15 cellular contexts compared by ENCODE assay signal in genomic region chr14:47012533-47012932, GRCh38.
DNase-seq lines count a peak whose midpoint lies in the region; ATAC-seq, FAIRE-seq and TF ChIP-seq lines count a peak whose summit lies in the region.
"Had no signal": no experiment of that assay in that cellular context is flagged by ENCODE, and none has a peak within 500 bp of the region (broad histone marks: within the 10 kb centered on the region; RNA-seq: fewer than 3 reads in every experiment).

No MANE protein-coding gene starts in this region.

- H3K4me2 ChIP-seq in HepG2 (ENCODE audit: low read depth, low read length): no peak overlapping the region
- peak overlapping the region; percentile 29 for H3K4me2 ChIP-seq in KMS-11

- no peak for TF ChIP-seq POLR2A in right lobe of liver (IDR thresholded peaks at IDR 0.05)
- no peak for TF ChIP-seq POLR2A in HepG2 (IDR thresholded peaks at IDR 0.05; ENCODE audit: insufficient read depth in 1 of 2, low read depth in 2 of 2, low read length in 2 of 2)

- TF ChIP-seq EP300 in HepG2 (IDR thresholded peaks at IDR 0.05; ENCODE audit: low read depth in 2 of 2, low read length in 2 of 2): no peak
- no peak for TF ChIP-seq EP300 in HepG2 (CRISPR knock-in tag; IDR thresholded peaks at IDR 0.05; ENCODE audit: borderline replicate concordance)

- H3K27me3 ChIP-seq in right lobe of liver: no peaks in the 10 kb centered on the region
- no peaks in the 10 kb centered on the region for H3K27me3 ChIP-seq in HepG2 (ENCODE audit: control insufficient read depth in 1 of 2, insufficient read depth in 2 of 2, low read length in 2 of 2)
- H3K27me3 ChIP-seq in KMS-11 (ENCODE audit: insufficient read depth, low read depth): no peaks in the 10 kb centered on the region
- H3K27me3 ChIP-seq in RWPE2 (ENCODE audit: insufficient read depth, poor library complexity, severe bottlenecking): no peaks in the 10 kb centered on the region
- no peaks in the 10 kb centered on the region for H3K27me3 ChIP-seq in left lung

- TF ChIP-seq CTCF in right lobe of liver (IDR thresholded peaks at IDR 0.05) (no peak), HepG2 (CRISPR knock-in tag; IDR thresholded peaks at IDR 0.05) (no peak), KMS-11 (conservative IDR thresholded peaks at IDR 0.05; ENCODE audit: low read depth, low read length) (no peak), RWPE2 (IDR thresholded peaks at IDR 0.05; ENCODE audit: poor library complexity, severe bottlenecking) (no peak), left lung (IDR thresholded peaks at IDR 0.05) (no peak)

- H2AFZ ChIP-seq in HepG2 (ENCODE audit: low read length): no peak overlapping the region
- H2AFZ ChIP-seq in KMS-11 (ENCODE audit: low read depth): no peak overlapping the region

- H3K4me1 ChIP-seq in right lobe of liver: no peaks in the 10 kb centered on the region
- no peaks in the 10 kb centered on the region for H3K4me1 ChIP-seq in HepG2 (ENCODE audit: insufficient read depth, low read length)
- peaks cover 15% of the 10 kb centered on the region for H3K4me1 ChIP-seq in KMS-11 (ENCODE audit: low read depth, poor library complexity, severe bottlenecking)
- no peaks in the 10 kb centered on the region for H3K4me1 ChIP-seq in RWPE2 (ENCODE audit: insufficient read depth, poor library complexity, severe bottlenecking)
- no peaks in the 10 kb centered on the region for H3K4me1 ChIP-seq in left lung

- FAIRE-seq in HepG2 (lab: Jason Lieb, UNC): no peak
- FAIRE-seq: H1 had no signal

- H3K79me2 ChIP-seq in HepG2 (ENCODE audit: insufficient read depth, low read length) (no peaks in the 10 kb centered on the region), KMS-11 (ENCODE audit: insufficient read depth, low read depth) (no peaks in the 10 kb centered on the region)

- no peak for TF ChIP-seq RAD21 in HepG2 (CRISPR knock-in tag; IDR thresholded peaks at IDR 0.05)

- DNase-seq in right lobe of liver (no peak), HepG2 (ENCODE audit: low spot score) (no peak), RWPE2 (ENCODE audit: low spot score) (no peak), left lung (no peak), DMS 273 treated with DMSO at 0.1 percent for 48 hours (lab: John Stamatoyannopoulos, UW) (no peak), HUDEP-2 (lab: John Stamatoyannopoulos, UW; ENCODE audit: unreplicated experiment in 76 of 76) (no peak)
- DNase-seq in activated CD4-positive, alpha-beta T cell treated with anti-CD3 and anti-CD28 coated beads for 1 hour: no peak
- DNase-seq: CD4-positive, alpha-beta T cell; DMS79 treated with DMSO at 0.1 percent for 48 hours; GF-D8; H9; KG1 had no signal

- 27% methylated on average over 2 of the region's 2 CpGs for WGBS in right lobe of liver (ENCODE audit: insufficient coverage, low coverage, low lambda C conversion rate, missing lambda C conversion rate)
- WGBS in HepG2 (ENCODE audit: low lambda C conversion rate): 0% methylated on average over 2 of the region's 2 CpGs

- no peaks in the 10 kb centered on the region for H3K36me3 ChIP-seq in right lobe of liver
- no peaks in the 10 kb centered on the region for H3K36me3 ChIP-seq in HepG2 (replicated peaks in 1 of 2; ENCODE audit: control insufficient read depth in 1 of 2, insufficient read depth in 2 of 2, low read length in 2 of 2)
- no peaks in the 10 kb centered on the region for H3K36me3 ChIP-seq in KMS-11 (ENCODE audit: insufficient read depth)
- no peaks in the 10 kb centered on the region for H3K36me3 ChIP-seq in RWPE2 (ENCODE audit: low read depth)
- no peaks in the 10 kb centered on the region for H3K36me3 ChIP-seq in left lung

- BruUV-seq in HepG2 (replicated peaks; lab: Mats Ljungman, UMichigan): no TSS peak

- H4K20me1 ChIP-seq in HepG2 (ENCODE audit: insufficient read depth, low read length) (no peaks in the 10 kb centered on the region), KMS-11 (ENCODE audit: insufficient read depth) (no peaks in the 10 kb centered on the region)

- in situ Hi-C loops in HepG2 (cut with HindIII; ENCODE audit: extremely low pct_ligation_motif_present, low pct_unique_long_range_greater_than_20kb): no loop called here

- POLR2A ChIA-PET in HepG2 (lab: Yijun Ruan, JAX): no interaction called here

- CTCF ChIA-PET in HepG2 (lab: Yijun Ruan, JAX; ENCODE audit: low intra/inter-chr PET ratio, low total read pairs): no interaction called here

- H3K27ac ChIP-seq in right lobe of liver (no peak overlapping the region), HepG2 (ENCODE audit: extremely low read length, insufficient read depth, low read length) (no peak overlapping the region), KMS-11 (peak overlapping the region; percentile 11; the same call in 1 of the 2 replicates), RWPE2 (ENCODE audit: poor library complexity, severe bottlenecking) (no peak overlapping the region), left lung (no peak overlapping the region)
- H3K27ac ChIP-seq: C4-2B had no signal

- H3K9ac ChIP-seq in HepG2 (ENCODE audit: insufficient read depth, low read depth, low read length) (no peak overlapping the region), KMS-11 (no peak overlapping the region)

- intact Hi-C loops in right lobe of liver (cut with DNase I): no loop called here
- intact Hi-C loops in HepG2 (cut with micrococcal nuclease; ENCODE audit: unreplicated experiment): no loop called here
- intact Hi-C loops in left lung (cut with DNase I): no loop called here

- ATAC-seq in right lobe of liver: peak; percentile 65 to 92 (median 74)
- ATAC-seq in HepG2: no peak
- peak; percentile 58 for ATAC-seq in RWPE2 (ENCODE audit: low read depth)
- peak; percentile 33 for ATAC-seq in left lung

- H3K9me3 ChIP-seq in right lobe of liver: no peaks in the 10 kb centered on the region
- peaks cover 9% of the 10 kb centered on the region; the same call in 1 of the 2 replicates for H3K9me3 ChIP-seq in HepG2 (ENCODE audit: low read length)
- no peaks in the 10 kb centered on the region for H3K9me3 ChIP-seq in RWPE2 (ENCODE audit: severe bottlenecking)
- no peaks in the 10 kb centered on the region for H3K9me3 ChIP-seq in left lung

- H3K4me3 ChIP-seq in right lobe of liver (no peak overlapping the region), HepG2 (replicated peaks in 1 of 3; ENCODE audit: insufficient read depth in 1 of 3, low read depth in 2 of 3, low read length in 3 of 3) (no peak overlapping the region), KMS-11 (IDR thresholded peaks at IDR 0.05; ENCODE audit: insufficient read depth, low read depth, low read length) (no peak overlapping the region), RWPE2 (ENCODE audit: severe bottlenecking) (no peak overlapping the region), left lung (no peak overlapping the region)

TF ChIP-seq in HepG2, 621 proteins besides CTCF, POLR2A, EP300 and RAD21 (continues in another document):
- TF ChIP-seq, protein P1, sequence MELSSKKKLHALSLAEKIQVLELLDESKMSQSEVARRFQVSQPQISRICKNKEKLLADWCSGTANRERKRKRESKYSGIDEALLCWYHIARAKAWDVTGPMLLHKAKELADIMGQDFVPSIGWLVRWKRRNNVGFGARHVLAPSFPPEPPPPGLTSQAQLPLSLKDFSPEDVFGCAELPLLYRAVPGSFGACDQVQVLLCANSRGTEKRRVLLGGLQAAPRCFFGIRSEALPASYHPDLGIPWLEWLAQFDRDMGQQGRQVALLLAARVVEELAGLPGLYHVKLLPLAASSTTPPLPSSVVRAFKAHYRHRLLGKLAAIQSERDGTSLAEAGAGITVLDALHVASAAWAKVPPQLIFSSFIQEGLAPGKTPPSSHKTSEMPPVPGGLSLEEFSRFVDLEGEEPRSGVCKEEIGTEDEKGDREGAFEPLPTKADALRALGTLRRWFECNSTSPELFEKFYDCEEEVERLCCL (CRISPR knock-in tag; IDR thresholded peaks at IDR 0.05; ENCODE audit: borderline replicate concordance): no peak
- no peak for TF ChIP-seq FOXK1 (CRISPR knock-in tag; IDR thresholded peaks at IDR 0.05; ENCODE audit: borderline replicate concordance, low read depth)
- no peak for TF ChIP-seq MLLT10 (CRISPR knock-in tag; IDR thresholded peaks at IDR 0.05)
- TF ChIP-seq, protein P2, sequence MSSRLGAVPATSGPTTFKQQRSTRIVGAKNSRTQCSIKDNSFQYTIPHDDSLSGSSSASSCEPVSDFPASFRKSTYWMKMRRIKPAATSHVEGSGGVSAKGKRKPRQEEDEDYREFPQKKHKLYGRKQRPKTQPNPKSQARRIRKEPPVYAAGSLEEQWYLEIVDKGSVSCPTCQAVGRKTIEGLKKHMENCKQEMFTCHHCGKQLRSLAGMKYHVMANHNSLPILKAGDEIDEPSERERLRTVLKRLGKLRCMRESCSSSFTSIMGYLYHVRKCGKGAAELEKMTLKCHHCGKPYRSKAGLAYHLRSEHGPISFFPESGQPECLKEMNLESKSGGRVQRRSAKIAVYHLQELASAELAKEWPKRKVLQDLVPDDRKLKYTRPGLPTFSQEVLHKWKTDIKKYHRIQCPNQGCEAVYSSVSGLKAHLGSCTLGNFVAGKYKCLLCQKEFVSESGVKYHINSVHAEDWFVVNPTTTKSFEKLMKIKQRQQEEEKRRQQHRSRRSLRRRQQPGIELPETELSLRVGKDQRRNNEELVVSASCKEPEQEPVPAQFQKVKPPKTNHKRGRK (CRISPR knock-in tag; IDR thresholded peaks at IDR 0.05): no peak
- no peak for TF ChIP-seq ZNF20 (CRISPR knock-in tag; IDR thresholded peaks at IDR 0.05)
- TF ChIP-seq ZNF251 (CRISPR knock-in tag; IDR thresholded peaks at IDR 0.05): no peak
- TF ChIP-seq MYC (CRISPR knock-in tag; IDR thresholded peaks at IDR 0.05; ENCODE audit: borderline replicate concordance): no peak
